Comparison of ENCODE assay signal across 20 cellular contexts in genomic region chr9:22975921-22976320, GRCh38.
DNase-seq lines count a peak whose midpoint lies in the region; ATAC-seq, FAIRE-seq and TF ChIP-seq lines count a peak whose summit lies in the region.
"Had no signal": no experiment of that assay in that cellular context is flagged by ENCODE, and none has a peak within 500 bp of the region (broad histone marks: within the 10 kb centered on the region; RNA-seq: fewer than 3 reads in every experiment).

No MANE protein-coding gene starts in this region.

- FAIRE-seq in H54 (lab: Jason Lieb, UNC), result peak; percentile 62
- FAIRE-seq: GM12891, GM18507, H1 had no signal

- DNase-seq in H54 (ENCODE audit: insufficient read length, low spot score), result no peak
- DNase-seq in RWPE2 (ENCODE audit: low spot score), result no peak
- DNase-seq in fibroblast of mammary gland (ENCODE audit: low read depth), result peak; percentile 46
- peak; percentile 11 for DNase-seq in stromal cell of bone marrow (ENCODE audit: low read depth)
- DNase-seq in KG1 (lab: John Stamatoyannopoulos, UW), result no peak
- no peak for DNase-seq in stimulated activated CD4-positive, alpha-beta T cell treated with anti-CD3 and anti-CD28 coated beads, Interleukin-4, amount 100 ng/mL, for 1 hour
- no peak for DNase-seq in DMS53 (lab: John Stamatoyannopoulos, UW)
- DNase-seq: Calu3; CD4-positive, alpha-beta memory T cell; DND-41; GF-D8; Kasumi-1; NCI-H1417; NCI-H187 treated with DMSO at 0.1 percent for 48 hours; NCI-H446 treated with DMSO at 0.1 percent for 48 hours; NCI-H774; SW 1271 had no signal

- no peaks in the 10 kb centered on the region for H3K4me1 ChIP-seq in RWPE2 (ENCODE audit: insufficient read depth, poor library complexity, severe bottlenecking)

- H3K27me3 ChIP-seq in RWPE2 (ENCODE audit: insufficient read depth, poor library complexity, severe bottlenecking), result no peaks in the 10 kb centered on the region

- H3K9me3 ChIP-seq in RWPE2 (ENCODE audit: severe bottlenecking), result no peaks in the 10 kb centered on the region

- TF ChIP-seq POLR2A in H54 (IDR thresholded peaks at IDR 0.05; ENCODE audit: low read depth, low read length), result no peak

- no peak for ATAC-seq in RWPE2 (ENCODE audit: low read depth)

- H3K4me3 ChIP-seq in RWPE2 (ENCODE audit: severe bottlenecking) (no peak overlapping the region), fibroblast of mammary gland (ENCODE audit: control insufficient read depth, low read depth, low read length) (no peak overlapping the region)

- peak overlapping the region; percentile 19 for H3K27ac ChIP-seq in RWPE2 (ENCODE audit: poor library complexity, severe bottlenecking)

- no peak for TF ChIP-seq CTCF in RWPE2 (IDR thresholded peaks at IDR 0.05; ENCODE audit: poor library complexity, severe bottlenecking)
- no peak for TF ChIP-seq CTCF in fibroblast of mammary gland (conservative IDR thresholded peaks at IDR 0.05; ENCODE audit: control insufficient read depth, insufficient read depth, low read depth, low read length)

- no peaks in the 10 kb centered on the region for H3K36me3 ChIP-seq in RWPE2 (ENCODE audit: low read depth)

Comparison
In these comparisons a context has a peak if more than half of its experiments do, and no peak if none do; other contexts are left out.
1. DNase-seq: peak in fibroblast of mammary gland (single experiment) and stromal cell of bone marrow (single experiment); none in H54 (single experiment), RWPE2 (single experiment), KG1 (single experiment), stimulated activated CD4-positive, alpha-beta T cell treated with anti-CD3 and anti-CD28 coated beads, Interleukin-4, amount 100 ng/mL, for 1 hour (single experiment) and DMS53 (single experiment).